Comparison of ENCODE assay signal across 17 cellular contexts in genomic region chrX:108359811-108360602, GRCh38.
"Had no signal": no experiment of that assay in that cellular context is flagged by ENCODE, and none has a peak within 500 bp of the region (broad histone marks: within the 10 kb centered on the region; RNA-seq: fewer than 3 reads in every experiment).

No MANE protein-coding gene starts in this region.

- H3K4me3 Mint-ChIP-seq: activated B cell treated with CpG ODN at 0.5 μM for 24 hours; activated CD4-positive, alpha-beta T cell treated with anti-CD3 and anti-CD28 coated beads, Interleukin-2, amount 10 ng/mL, durations not matched to agents 24 days and 14 days; activated naive CD8-positive, alpha-beta T cell; neural crest cell; stimulated activated naive CD8-positive, alpha-beta T cell treated with anti-CD3 and anti-CD28 coated beads, Interleukin-15, Interleukin-2, amounts not matched to agents 100 ng/mL and 50 ng/mL, for 24 hours had no signal

- H3K36me3 Mint-ChIP-seq: activated naive CD8-positive, alpha-beta T cell had no signal

- H3K4me1 Mint-ChIP-seq: activated B cell treated with CpG ODN at 0.5 μM for 24 hours; activated CD4-positive, alpha-beta T cell treated with anti-CD3 and anti-CD28 coated beads, Interleukin-2, amount 10 ng/mL, durations not matched to agents 24 days and 14 days; neural crest cell had no signal

- H3K27me3 Mint-ChIP-seq: activated B cell treated with CpG ODN at 0.5 μM for 24 hours; activated CD4-positive, alpha-beta T cell treated with anti-CD3 and anti-CD28 coated beads, Interleukin-2, amount 10 ng/mL, durations not matched to agents 24 days and 14 days; stimulated activated naive CD8-positive, alpha-beta T cell treated with anti-CD3 and anti-CD28 coated beads, Interleukin-15, Interleukin-2, amounts not matched to agents 100 ng/mL and 50 ng/mL, for 24 hours had no signal

- ATAC-seq: psoas muscle, right lobe of liver had no signal

- H3K4me1 ChIP-seq: breast epithelium, psoas muscle, right lobe of liver, spleen, suprapubic skin had no signal

- H3K4me3 ChIP-seq: breast epithelium, psoas muscle, right lobe of liver, spleen, suprapubic skin had no signal

- H3K9me3 ChIP-seq: breast epithelium, psoas muscle, right lobe of liver, spleen, suprapubic skin had no signal

- H3K27me3 ChIP-seq: right lobe of liver, suprapubic skin had no signal

- DNase-seq: activated B cell treated with CpG ODN at 0.5 μM for 24 hours; activated CD4-positive, alpha-beta T cell treated with anti-CD3 and anti-CD28 coated beads, Interleukin-2, amount 10 ng/mL, durations not matched to agents 24 days and 14 days; activated CD8-positive, alpha-beta memory T cell treated with anti-CD3 and anti-CD28 coated beads, Interleukin-2, amount 50 U/mL, for 48 hours; activated gamma-delta T cell treated with Interleukin-2 at 50 U/mL for 16 hours; anterior cingulate cortex; glutamatergic neuron; kidney glomerular epithelial cell; psoas muscle; right lobe of liver; spleen; T-helper 2 cell; trophoblast cell had no signal

- H3K27ac ChIP-seq: breast epithelium, psoas muscle, right lobe of liver, spleen, suprapubic skin had no signal

- H3K27ac Mint-ChIP-seq: activated B cell treated with CpG ODN at 0.5 μM for 24 hours; activated CD4-positive, alpha-beta T cell treated with anti-CD3 and anti-CD28 coated beads, Interleukin-2, amount 10 ng/mL, durations not matched to agents 24 days and 14 days; activated naive CD8-positive, alpha-beta T cell; stimulated activated naive CD8-positive, alpha-beta T cell treated with anti-CD3 and anti-CD28 coated beads, Interleukin-15, Interleukin-2, amounts not matched to agents 100 ng/mL and 50 ng/mL, for 24 hours had no signal

- H3K9me3 Mint-ChIP-seq: activated B cell treated with CpG ODN at 0.5 μM for 24 hours; activated CD4-positive, alpha-beta T cell treated with anti-CD3 and anti-CD28 coated beads, Interleukin-2, amount 10 ng/mL, durations not matched to agents 24 days and 14 days; stimulated activated naive CD8-positive, alpha-beta T cell treated with anti-CD3 and anti-CD28 coated beads, Interleukin-15, Interleukin-2, amounts not matched to agents 100 ng/mL and 50 ng/mL, for 24 hours had no signal

- H3K36me3 ChIP-seq: breast epithelium, right lobe of liver, spleen, suprapubic skin had no signal
